1 cellular context compared by ENCODE assay signal in the genomic region with DNA sequence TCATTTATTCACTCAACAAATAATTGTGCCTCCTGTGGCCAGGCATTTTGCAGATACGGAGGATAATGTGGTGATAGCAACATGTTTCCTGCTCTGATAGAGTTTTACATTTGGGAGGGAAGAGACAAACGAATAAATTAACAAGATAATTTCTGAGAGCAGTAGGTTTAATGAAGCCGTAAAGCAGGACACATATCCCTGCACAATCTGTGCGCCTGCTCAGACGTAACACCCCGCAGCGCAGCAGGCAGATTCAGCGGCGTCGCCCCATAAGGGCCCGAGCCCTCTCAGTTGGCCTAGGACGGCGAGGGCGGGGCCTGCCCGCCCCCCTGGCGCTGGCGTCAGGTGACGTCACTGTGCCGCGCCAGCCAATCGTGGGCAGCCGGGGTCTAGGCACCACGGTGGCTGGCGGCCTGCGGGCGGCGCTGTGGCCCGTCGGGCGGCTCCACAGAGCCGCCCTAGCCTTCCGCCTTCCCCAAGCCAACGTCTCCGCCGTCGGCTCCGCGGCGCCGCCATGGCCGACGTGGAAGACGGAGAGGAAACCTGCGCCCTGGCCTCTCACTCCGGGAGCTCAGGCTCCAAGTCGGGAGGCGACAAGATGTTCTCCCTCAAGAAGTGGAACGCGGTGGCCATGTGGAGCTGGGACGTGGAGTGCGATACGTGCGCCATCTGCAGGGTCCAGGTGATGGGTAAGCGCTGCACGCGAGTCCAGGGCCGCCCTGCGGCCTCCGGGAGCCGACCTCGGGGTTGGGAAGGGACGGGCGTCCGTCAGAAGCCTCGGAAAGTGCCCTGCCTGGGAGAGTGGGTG.
TF ChIP-seq lines count a peak whose summit lies in the region.

A gene (plus strand): TSS at position 471 of the 808 bp plus-strand sequence. CDS start 44 bp downstream, at position 515.

TF ChIP-seq in GM12878, 131 proteins besides CTCF, POLR2A, EP300 and RAD21 (continued from another document):
- peak; percentile 64; the same call in 1 of the 2 replicates for TF ChIP-seq CHD2 (IDR thresholded peaks at IDR 0.05; ENCODE audit: borderline replicate concordance, low read depth, low read length)
- TF ChIP-seq, protein P1, sequence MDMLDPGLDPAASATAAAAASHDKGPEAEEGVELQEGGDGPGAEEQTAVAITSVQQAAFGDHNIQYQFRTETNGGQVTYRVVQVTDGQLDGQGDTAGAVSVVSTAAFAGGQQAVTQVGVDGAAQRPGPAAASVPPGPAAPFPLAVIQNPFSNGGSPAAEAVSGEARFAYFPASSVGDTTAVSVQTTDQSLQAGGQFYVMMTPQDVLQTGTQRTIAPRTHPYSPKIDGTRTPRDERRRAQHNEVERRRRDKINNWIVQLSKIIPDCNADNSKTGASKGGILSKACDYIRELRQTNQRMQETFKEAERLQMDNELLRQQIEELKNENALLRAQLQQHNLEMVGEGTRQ (IDR thresholded peaks at IDR 0.05; ENCODE audit: borderline replicate concordance, low read depth, low read length) = no peak; the same call in 1 of the 2 replicates
- TF ChIP-seq RFX5 (IDR thresholded peaks at IDR 0.05; ENCODE audit: low read depth, low read length) = peak; percentile 83
- no peak for TF ChIP-seq MEF2A (IDR thresholded peaks at IDR 0.05; ENCODE audit: insufficient read depth, low read depth, low read length)
- peak; percentile 68; the same call in 1 of the 2 replicates for TF ChIP-seq ASH2L (IDR thresholded peaks at IDR 0.05; ENCODE audit: borderline replicate concordance, low read depth)
